Comparison of ENCODE assay signal across 21 cellular contexts in the genomic region with DNA sequence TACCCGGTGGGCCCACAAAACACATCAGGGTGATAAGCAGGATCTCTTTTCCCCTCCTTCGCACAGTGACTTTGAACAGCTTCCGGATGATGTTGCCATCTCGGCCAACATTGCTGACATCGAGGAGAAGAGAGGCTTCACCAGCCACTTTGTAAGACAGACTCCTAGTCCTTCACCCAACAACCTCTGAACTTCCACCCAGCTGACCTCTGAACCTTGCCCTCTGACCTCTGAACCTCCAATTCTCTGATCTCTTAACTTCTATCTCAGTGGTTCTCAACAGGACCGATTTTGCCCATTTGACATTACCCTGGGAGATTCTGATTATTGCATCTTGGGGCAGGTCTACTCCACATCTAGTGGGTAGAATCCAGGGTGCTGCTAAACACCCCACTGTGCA. TPM values are rescaled to one million over a fixed set of nuclear protein-coding genes. Genes with fewer than 3 reads are reported as not detected.
DNase-seq lines count a peak whose midpoint lies in the region; ATAC-seq lines count a peak whose summit lies in the region.
"Had no signal": no experiment of that assay in that cellular context is flagged by ENCODE, and none has a peak within 500 bp of the region (broad histone marks: within the 10 kb centered on the region; RNA-seq: fewer than 3 reads in every experiment).

No MANE protein-coding gene starts in this region.

- H3K27me3 Mint-ChIP-seq in activated CD8-positive, alpha-beta memory T cell treated with anti-CD3 and anti-CD28 coated beads, Interleukin-2, amount 10 ng/mL, durations not matched to agents 7 days and 5 days: no peaks in the 10 kb centered on the region
- no peaks in the 10 kb centered on the region for H3K27me3 Mint-ChIP-seq in IgD-negative memory B cell
- H3K27me3 Mint-ChIP-seq in activated T-helper 2 cell treated with anti-CD3 and anti-CD28 coated beads, Interferon-gamma antibody, Interleukin-2, Interleukin-4, amounts not matched to agents 10 μg/mL and 5 μg/mL and 100 μg/mL, durations not matched to agents 14 hours and 24 hours and 36 hours (ENCODE audit: low read depth): no peaks in the 10 kb centered on the region
- H3K27me3 Mint-ChIP-seq: CD4-positive, CD25-positive, alpha-beta regulatory T cell had no signal

- peaks cover 70% of the 10 kb centered on the region for H3K4me1 Mint-ChIP-seq in activated CD8-positive, alpha-beta memory T cell treated with anti-CD3 and anti-CD28 coated beads, Interleukin-2, amount 10 ng/mL, durations not matched to agents 7 days and 5 days
- H3K4me1 Mint-ChIP-seq in IgD-negative memory B cell: peaks cover 33 to 38% (median 34%) of the 10 kb centered on the region in 3 donors
- H3K4me1 Mint-ChIP-seq in activated T-helper 2 cell treated with anti-CD3 and anti-CD28 coated beads, Interferon-gamma antibody, Interleukin-2, Interleukin-4, amounts not matched to agents 10 μg/mL and 5 μg/mL and 100 μg/mL, durations not matched to agents 14 hours and 24 hours and 36 hours (ENCODE audit: low read depth): peaks cover 50% of the 10 kb centered on the region
- peaks cover 82% of the 10 kb centered on the region for H3K4me1 Mint-ChIP-seq in stimulated activated effector memory CD8-positive, alpha-beta T cell treated with anti-CD3 and anti-CD28 coated beads, Interleukin-12 subunit alpha, Interleukin-12 subunit beta, amount 100 ng/mL, for 72 hours

- no peaks in the 10 kb centered on the region for H3K27me3 ChIP-seq in right cardiac atrium (ENCODE audit: control insufficient read depth, insufficient read depth)

- intact Hi-C loops in activated T-helper 2 cell treated with anti-CD3 and anti-CD28 coated beads, Interferon-gamma antibody, Interleukin-2, Interleukin-4, amounts not matched to agents 10 μg/mL and 5 μg/mL and 100 μg/mL, durations not matched to agents 14 hours and 24 hours and 36 hours (cut with micrococcal nuclease): loop anchor here (5.0 kb wide), 1 partner anchor 298 kb away; no protein-coding TSS in a partner anchor
- intact Hi-C loops in right cardiac atrium (cut with DNase I): loop anchor here in 1 of 4 donors (10.0 kb wide), 1 partner anchor 111 kb away; no protein-coding TSS in a partner anchor

- peaks cover 43% of the 10 kb centered on the region for H3K36me3 Mint-ChIP-seq in activated CD8-positive, alpha-beta memory T cell treated with anti-CD3 and anti-CD28 coated beads, Interleukin-2, amount 10 ng/mL, durations not matched to agents 7 days and 5 days
- H3K36me3 Mint-ChIP-seq in IgD-negative memory B cell: peaks cover 5% of the 10 kb centered on the region
- H3K36me3 Mint-ChIP-seq in activated T-helper 2 cell treated with anti-CD3 and anti-CD28 coated beads, Interferon-gamma antibody, Interleukin-2, Interleukin-4, amounts not matched to agents 10 μg/mL and 5 μg/mL and 100 μg/mL, durations not matched to agents 14 hours and 24 hours and 36 hours (ENCODE audit: low read depth): peaks cover 32% of the 10 kb centered on the region
- H3K36me3 Mint-ChIP-seq in stimulated activated effector memory CD8-positive, alpha-beta T cell treated with anti-CD3 and anti-CD28 coated beads, Interleukin-12 subunit alpha, Interleukin-12 subunit beta, amount 100 ng/mL, for 72 hours: no peaks in the 10 kb centered on the region

- no peak overlapping the region for H3K27ac ChIP-seq in right cardiac atrium (ENCODE audit: low read length)

- H3K9me3 Mint-ChIP-seq in activated CD8-positive, alpha-beta memory T cell treated with anti-CD3 and anti-CD28 coated beads, Interleukin-2, amount 10 ng/mL, durations not matched to agents 7 days and 5 days (ENCODE audit: low read depth): no peaks in the 10 kb centered on the region
- no peaks in the 10 kb centered on the region for H3K9me3 Mint-ChIP-seq in IgD-negative memory B cell
- no peaks in the 10 kb centered on the region for H3K9me3 Mint-ChIP-seq in activated T-helper 2 cell treated with anti-CD3 and anti-CD28 coated beads, Interferon-gamma antibody, Interleukin-2, Interleukin-4, amounts not matched to agents 10 μg/mL and 5 μg/mL and 100 μg/mL, durations not matched to agents 14 hours and 24 hours and 36 hours
- peaks cover 3% of the 10 kb centered on the region for H3K9me3 Mint-ChIP-seq in stimulated activated effector memory CD8-positive, alpha-beta T cell treated with anti-CD3 and anti-CD28 coated beads, Interleukin-12 subunit alpha, Interleukin-12 subunit beta, amount 100 ng/mL, for 72 hours
- H3K9me3 Mint-ChIP-seq: CD4-positive, CD25-positive, alpha-beta regulatory T cell had no signal

- no peaks in the 10 kb centered on the region for H3K4me1 ChIP-seq in right cardiac atrium (ENCODE audit: control insufficient read depth, insufficient read depth, low read length)

- ATAC-seq in activated CD8-positive, alpha-beta memory T cell treated with anti-CD3 and anti-CD28 coated beads, Interleukin-2, amount 10 ng/mL, durations not matched to agents 7 days and 5 days: no peak
- no peak for ATAC-seq in stimulated activated effector memory CD8-positive, alpha-beta T cell treated with anti-CD3 and anti-CD28 coated beads, Interleukin-12 subunit alpha, Interleukin-12 subunit beta, amount 100 ng/mL, for 72 hours
- no peak for ATAC-seq in right cardiac atrium
- ATAC-seq: GM23338, SK-N-SH treated with all-trans-retinoic acid at 6 μM for 48 hours had no signal

- DNase-seq in activated CD8-positive, alpha-beta memory T cell treated with anti-CD3 and anti-CD28 coated beads, Interleukin-2, amount 10 ng/mL, durations not matched to agents 7 days and 5 days: no peak
- no peak for DNase-seq in activated CD8-positive, alpha-beta memory T cell treated with anti-CD3 and anti-CD28 coated beads for 24 hours
- DNase-seq in activated T-helper 2 cell treated with anti-CD3 and anti-CD28 coated beads, Interferon-gamma antibody, Interleukin-2, Interleukin-4, amounts not matched to agents 10 μg/mL and 5 μg/mL and 100 μg/mL, durations not matched to agents 14 hours and 24 hours and 36 hours (ENCODE audit: low spot score): no peak
- DNase-seq in stimulated activated effector memory CD8-positive, alpha-beta T cell treated with anti-CD3 and anti-CD28 coated beads, Interleukin-12 subunit alpha, Interleukin-12 subunit beta, amount 100 ng/mL, for 72 hours (ENCODE audit: low spot score in 2 of 2): no peak
- DNase-seq in GDM1 (lab: John Stamatoyannopoulos, UW) (no peak), epidermal melanocyte (ENCODE audit: insufficient read length, low spot score) (no peak), right cardiac atrium (no peak)
- DNase-seq: CD4-positive, CD25-positive, alpha-beta regulatory T cell; DMS79; HCEC 1CT; NCI-H1417 treated with DMSO at 0.1 percent for 48 hours; NCI-H187 treated with DMSO at 0.1 percent for 48 hours; NCI-H2107; NCI-H446 treated with DMSO at 0.1 percent for 48 hours; NCI-H526 treated with DMSO at 0.1 percent for 48 hours had no signal

- 86% methylated on average over 6 of the region's 6 CpGs for WGBS in right cardiac atrium

- H3K27ac Mint-ChIP-seq in activated CD8-positive, alpha-beta memory T cell treated with anti-CD3 and anti-CD28 coated beads, Interleukin-2, amount 10 ng/mL, durations not matched to agents 7 days and 5 days: peak overlapping the region; percentile 58
- peak overlapping the region in 2 of 3 donors; percentile 16 to 77 for H3K27ac Mint-ChIP-seq in IgD-negative memory B cell
- peak overlapping the region; percentile 8 for H3K27ac Mint-ChIP-seq in activated T-helper 2 cell treated with anti-CD3 and anti-CD28 coated beads, Interferon-gamma antibody, Interleukin-2, Interleukin-4, amounts not matched to agents 10 μg/mL and 5 μg/mL and 100 μg/mL, durations not matched to agents 14 hours and 24 hours and 36 hours
- H3K27ac Mint-ChIP-seq in stimulated activated effector memory CD8-positive, alpha-beta T cell treated with anti-CD3 and anti-CD28 coated beads, Interleukin-12 subunit alpha, Interleukin-12 subunit beta, amount 100 ng/mL, for 72 hours: peak overlapping the region; percentile 93
- H3K27ac Mint-ChIP-seq: GM23338 had no signal

- H3K4me3 Mint-ChIP-seq in activated CD8-positive, alpha-beta memory T cell treated with anti-CD3 and anti-CD28 coated beads, Interleukin-2, amount 10 ng/mL, durations not matched to agents 7 days and 5 days: no peak overlapping the region
- H3K4me3 Mint-ChIP-seq in IgD-negative memory B cell: no peak overlapping the region
- H3K4me3 Mint-ChIP-seq in activated T-helper 2 cell treated with anti-CD3 and anti-CD28 coated beads, Interferon-gamma antibody, Interleukin-2, Interleukin-4, amounts not matched to agents 10 μg/mL and 5 μg/mL and 100 μg/mL, durations not matched to agents 14 hours and 24 hours and 36 hours (ENCODE audit: low read depth): no peak overlapping the region
- H3K4me3 Mint-ChIP-seq in stimulated activated effector memory CD8-positive, alpha-beta T cell treated with anti-CD3 and anti-CD28 coated beads, Interleukin-12 subunit alpha, Interleukin-12 subunit beta, amount 100 ng/mL, for 72 hours: no peak overlapping the region
- H3K4me3 Mint-ChIP-seq: GM23338 had no signal

- H3K4me3 ChIP-seq in right cardiac atrium (ENCODE audit: low read length): no peak overlapping the region
- H3K4me3 ChIP-seq: GM23338 had no signal

- CTCF ChIA-PET in activated CD8-positive, alpha-beta memory T cell treated with anti-CD3 and anti-CD28 coated beads, Interleukin-2, amount 10 ng/mL, durations not matched to agents 7 days and 5 days (lab: Charles Lee): interaction anchor here (13.6 kb wide), 1 partner anchor 115 kb away, joined by 229 read pairs; no protein-coding TSS in a partner anchor

- no peaks in the 10 kb centered on the region for H3K9me3 ChIP-seq in right cardiac atrium (ENCODE audit: control insufficient read depth, low read length)

RNA-seq across cellular contexts. Expression of a gene that starts 3.2 kb away (rescaled TPM):
- 10 to 100 TPM; 59.7 to 77.9 TPM for total RNA-seq in activated CD8-positive, alpha-beta memory T cell treated with anti-CD3 and anti-CD28 coated beads, Interleukin-2, amount 10 ng/mL, durations not matched to agents 7 days and 5 days
- polyA plus RNA-seq in IgD-negative memory B cell (121 TPM), right cardiac atrium (3.6 TPM)
- total RNA-seq in activated T-helper 2 cell treated with anti-CD3 and anti-CD28 coated beads, Interferon-gamma antibody, Interleukin-2, Interleukin-4, amounts not matched to agents 10 μg/mL and 5 μg/mL and 100 μg/mL, durations not matched to agents 14 hours and 24 hours and 36 hours: 15.7 and 18.8 TPM in 2 replicates
- 1 to 10 TPM; 3.1 to 6.9 (median 6.6) TPM for total RNA-seq in right cardiac atrium
- total RNA-seq: A172, GM23338, HT1080 had no signal
- polyA plus RNA-seq: AG04450, GM23338 had no signal

RNA-seq across cellular contexts. Expression of a gene that starts 47.1 kb away (rescaled TPM):
- not detected for total RNA-seq in activated CD8-positive, alpha-beta memory T cell treated with anti-CD3 and anti-CD28 coated beads, Interleukin-2, amount 10 ng/mL, durations not matched to agents 7 days and 5 days
- polyA plus RNA-seq in IgD-negative memory B cell: not detected
- total RNA-seq in activated T-helper 2 cell treated with anti-CD3 and anti-CD28 coated beads, Interferon-gamma antibody, Interleukin-2, Interleukin-4, amounts not matched to agents 10 μg/mL and 5 μg/mL and 100 μg/mL, durations not matched to agents 14 hours and 24 hours and 36 hours: not detected in 2 replicates
- not detected for total RNA-seq in right cardiac atrium
- polyA plus RNA-seq in right cardiac atrium: not detected
- total RNA-seq: A172; CD4-positive, CD25-positive, alpha-beta regulatory T cell; GM23338; HT1080 had no signal
- polyA plus RNA-seq: AG04450; CD4-positive, CD25-positive, alpha-beta regulatory T cell had no signal

RNA-seq across cellular contexts. Expression of a gene that starts 49.4 kb away (rescaled TPM):
- total RNA-seq in activated CD8-positive, alpha-beta memory T cell treated with anti-CD3 and anti-CD28 coated beads, Interleukin-2, amount 10 ng/mL, durations not matched to agents 7 days and 5 days: 10 to 100 TPM in 1 of 2 experiments, 1 to 10 TPM in 1; 3.0 to 26.9 TPM
- polyA plus RNA-seq in IgD-negative memory B cell (17.6 TPM), right cardiac atrium (0.75 TPM)
- 4.6 and 4.9 TPM in 2 replicates for total RNA-seq in activated T-helper 2 cell treated with anti-CD3 and anti-CD28 coated beads, Interferon-gamma antibody, Interleukin-2, Interleukin-4, amounts not matched to agents 10 μg/mL and 5 μg/mL and 100 μg/mL, durations not matched to agents 14 hours and 24 hours and 36 hours
- total RNA-seq in right cardiac atrium: 1 to 10 TPM; 1.8 to 2.6 (median 2.3) TPM
- total RNA-seq: A172, GM23338, HT1080 had no signal
- polyA plus RNA-seq: AG04450, GM23338 had no signal

Comparison
In these comparisons a context has a peak if more than half of its experiments do, and no peak if none do; other contexts are left out.
1. H3K27ac Mint-ChIP-seq: peak in every context shown above with its lines; median percentile 93 in stimulated activated effector memory CD8-positive, alpha-beta T cell treated with anti-CD3 and anti-CD28 coated beads, Interleukin-12 subunit alpha, Interleukin-12 subunit beta, amount 100 ng/mL, for 72 hours; 58 in activated CD8-positive, alpha-beta memory T cell treated with anti-CD3 and anti-CD28 coated beads, Interleukin-2, amount 10 ng/mL, durations not matched to agents 7 days and 5 days; 46 in IgD-negative memory B cell; 8 in activated T-helper 2 cell treated with anti-CD3 and anti-CD28 coated beads, Interferon-gamma antibody, Interleukin-2, Interleukin-4, amounts not matched to agents 10 μg/mL and 5 μg/mL and 100 μg/mL, durations not matched to agents 14 hours and 24 hours and 36 hours.